Comparison of ENCODE assay signal across 26 cellular contexts in the genomic region with DNA sequence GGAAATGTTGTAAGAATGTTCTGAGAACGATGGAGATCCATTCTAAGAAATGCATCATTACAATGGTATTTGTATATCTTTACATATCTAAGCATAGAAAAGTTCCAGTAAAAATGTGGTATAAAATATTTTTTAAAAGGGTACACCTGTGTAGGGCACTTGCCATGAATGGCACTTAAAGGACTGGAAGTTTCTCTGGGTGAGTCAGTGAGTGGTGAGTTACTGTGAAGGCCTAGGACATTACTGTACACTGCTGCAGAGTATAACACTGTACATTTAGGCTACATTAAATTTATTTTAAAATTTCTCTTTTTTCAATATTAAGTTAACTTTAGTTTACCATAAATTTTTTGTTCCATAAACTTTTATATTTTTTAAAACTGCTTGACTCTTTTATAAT.
"Had no signal": no experiment of that assay in that cellular context is flagged by ENCODE, and none has a peak within 500 bp of the region (broad histone marks: within the 10 kb centered on the region; RNA-seq: fewer than 3 reads in every experiment).

No MANE protein-coding gene starts in this region.

- DNase-seq: activated CD4-positive, alpha-beta T cell treated with anti-CD3 and anti-CD28 coated beads, Interleukin-2, amount 10 ng/mL, durations not matched to agents 24 days and 14 days; activated CD4-positive, CD25-positive, alpha-beta regulatory T cell; activated CD8-positive, alpha-beta memory T cell treated with anti-CD3 and anti-CD28 coated beads, Interleukin-2, amount 50 U/mL, for 4 hours; activated CD8-positive, alpha-beta T cell treated with anti-CD3 and anti-CD28 coated beads, Interleukin-2, amount 10 ng/mL, durations not matched to agents 7 days and 5 days; activated naive CD4-positive, alpha-beta T cell treated with anti-CD3 and anti-CD28 coated beads, Interleukin-2, amount 50 U/mL, for 16 hours; activated T-cell treated with anti-CD3 and anti-CD28 coated beads, Interleukin-2, amount 50 U/mL, for 4 hours; dermis blood vessel endothelial cell; effector memory CD4-positive, alpha-beta T cell; esophagus squamous epithelium; glutamatergic neuron; hippocampal formation; nephron progenitor cell; occipital lobe; posterior cingulate gyrus; retina; stimulated activated CD4-positive, alpha-beta T cell treated with anti-CD3 and anti-CD28 coated beads, Interleukin-12 subunit alpha, Interleukin-12 subunit beta, amount 100 ng/mL, for 4 hours; stimulated activated CD4-positive, alpha-beta T cell treated with anti-CD3 and anti-CD28 coated beads, Interleukin-1b, Interleukin-23, amount 100 ng/mL, for 48 hours; stimulated activated CD8-positive, alpha-beta memory T cell treated with anti-CD3 and anti-CD28 coated beads, Interleukin-4, amount 100 ng/mL, for 48 hours; stimulated activated naive CD4-positive, alpha-beta T cell; T-helper 1 cell; T-helper 9 cell had no signal

- H3K4me3 ChIP-seq: cardiac muscle cell, esophagus squamous epithelium had no signal

- ATAC-seq: activated CD8-positive, alpha-beta T cell treated with anti-CD3 and anti-CD28 coated beads, Interleukin-2, amount 10 ng/mL, durations not matched to agents 7 days and 5 days; activated T-cell treated with anti-CD3 and anti-CD28 coated beads, Interleukin-2, amount 50 U/mL, for 4 hours; left lobe of liver had no signal

- H3K27ac ChIP-seq: cardiac muscle cell, esophagus squamous epithelium had no signal

- FAIRE-seq: astrocyte, endothelial cell of umbilical vein, keratinocyte had no signal

- H3K27me3 ChIP-seq: cardiac muscle cell, esophagus squamous epithelium had no signal

- H3K36me3 ChIP-seq: cardiac muscle cell, esophagus squamous epithelium had no signal

- H3K4me1 ChIP-seq: esophagus squamous epithelium had no signal
